In the genomic region with DNA sequence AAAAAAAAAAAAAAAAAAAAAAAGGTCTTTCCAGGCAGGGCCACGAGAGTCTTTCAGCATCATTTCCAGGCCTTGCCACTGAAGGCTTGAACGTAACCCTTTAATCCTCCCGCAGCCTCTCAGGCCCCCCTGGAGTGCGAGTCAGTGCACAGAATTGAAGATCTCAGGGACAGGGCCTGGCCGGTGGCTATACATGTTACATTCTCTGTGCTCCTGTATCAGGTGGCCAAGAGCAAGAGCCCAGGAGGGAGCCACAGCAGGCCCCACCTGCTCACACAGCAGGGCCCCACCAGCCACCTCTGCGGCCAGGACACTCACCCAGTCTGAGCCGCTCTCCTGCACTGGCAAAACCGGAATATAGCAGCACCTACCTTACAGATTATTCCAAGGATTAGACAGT, we compare ENCODE assay signal across 21 cellular contexts.
"Had no signal": no experiment of that assay in that cellular context is flagged by ENCODE, and none has a peak within 500 bp of the region (broad histone marks: within the 10 kb centered on the region; RNA-seq: fewer than 3 reads in every experiment).

No MANE protein-coding gene starts in this region.

- H3K4me3 ChIP-seq: esophagus muscularis mucosa, heart right ventricle, left lung, right atrium auricular region, tibial nerve had no signal

- H3K4me1 Mint-ChIP-seq: activated CD4-positive, alpha-beta T cell treated with anti-CD3 and anti-CD28 coated beads for 36 hours; activated naive CD8-positive, alpha-beta T cell treated with anti-CD3 and anti-CD28 coated beads for 36 hours; activated T-helper 17 cell treated with anti-CD3 and anti-CD28 coated beads, Interleukin-2, amount 50 U/mL, for 72 hours; neural crest cell had no signal

- H3K27ac ChIP-seq: esophagus muscularis mucosa, heart right ventricle, left lung, right atrium auricular region, tibial nerve had no signal

- H3K27me3 ChIP-seq: esophagus muscularis mucosa, heart right ventricle, left lung, right atrium auricular region, tibial nerve had no signal

- H3K27me3 Mint-ChIP-seq: activated T-helper 17 cell treated with anti-CD3 and anti-CD28 coated beads, Interleukin-2, amount 50 U/mL, for 72 hours had no signal

- ATAC-seq: activated CD4-positive, alpha-beta T cell treated with anti-CD3 and anti-CD28 coated beads for 36 hours; activated T-helper 17 cell treated with anti-CD3 and anti-CD28 coated beads, Interleukin-2, amount 50 U/mL, for 72 hours; heart right ventricle; left lung; stimulated activated naive CD8-positive, alpha-beta T cell treated with anti-CD3 and anti-CD28 coated beads, Interleukin-15, Interleukin-2, amounts not matched to agents 100 U/mL and 50 U/mL, for 24 hours had no signal

- H3K36me3 Mint-ChIP-seq: activated naive CD8-positive, alpha-beta T cell treated with anti-CD3 and anti-CD28 coated beads for 36 hours had no signal

- H3K27ac Mint-ChIP-seq: activated CD4-positive, alpha-beta T cell treated with anti-CD3 and anti-CD28 coated beads for 36 hours; activated naive CD8-positive, alpha-beta T cell treated with anti-CD3 and anti-CD28 coated beads for 36 hours; activated T-helper 17 cell treated with anti-CD3 and anti-CD28 coated beads, Interleukin-2, amount 50 U/mL, for 72 hours; progenitor cell of endocrine pancreas had no signal

- H3K4me1 ChIP-seq: left lung, right atrium auricular region, tibial nerve had no signal

- DNase-seq: activated CD4-positive, alpha-beta T cell treated with anti-CD3 and anti-CD28 coated beads for 36 hours; activated CD4-positive, alpha-beta T cell treated with anti-CD3 and anti-CD28 coated beads, Interleukin-2, amount 50 U/mL, for 48 hours; activated naive CD4-positive, alpha-beta T cell; activated naive CD8-positive, alpha-beta T cell treated with anti-CD3 and anti-CD28 coated beads for 36 hours; activated T-cell treated with anti-CD3 and anti-CD28 coated beads for 4 hours; amniotic stem cell; dermis blood vessel endothelial cell; effector memory CD4-positive, alpha-beta T cell; heart right ventricle; left lung; mammary epithelial cell; stimulated activated naive CD8-positive, alpha-beta T cell treated with anti-CD3 and anti-CD28 coated beads, Interleukin-15, Interleukin-2, amounts not matched to agents 100 U/mL and 50 U/mL, for 24 hours; substantia nigra had no signal

- FAIRE-seq: endothelial cell of umbilical vein, urothelium cell line had no signal

- H3K4me3 Mint-ChIP-seq: activated CD4-positive, alpha-beta T cell treated with anti-CD3 and anti-CD28 coated beads for 36 hours; activated naive CD8-positive, alpha-beta T cell treated with anti-CD3 and anti-CD28 coated beads for 36 hours; activated T-helper 17 cell treated with anti-CD3 and anti-CD28 coated beads, Interleukin-2, amount 50 U/mL, for 72 hours; neural crest cell had no signal

- H3K36me3 ChIP-seq: esophagus muscularis mucosa, heart right ventricle, left lung, right atrium auricular region, tibial nerve had no signal

- H3K9me3 Mint-ChIP-seq: activated naive CD8-positive, alpha-beta T cell treated with anti-CD3 and anti-CD28 coated beads for 36 hours; activated T-helper 17 cell treated with anti-CD3 and anti-CD28 coated beads, Interleukin-2, amount 50 U/mL, for 72 hours; neural crest cell had no signal

- H3K9me3 ChIP-seq: esophagus muscularis mucosa, heart right ventricle, left lung, right atrium auricular region, tibial nerve had no signal
